In the genomic region with DNA sequence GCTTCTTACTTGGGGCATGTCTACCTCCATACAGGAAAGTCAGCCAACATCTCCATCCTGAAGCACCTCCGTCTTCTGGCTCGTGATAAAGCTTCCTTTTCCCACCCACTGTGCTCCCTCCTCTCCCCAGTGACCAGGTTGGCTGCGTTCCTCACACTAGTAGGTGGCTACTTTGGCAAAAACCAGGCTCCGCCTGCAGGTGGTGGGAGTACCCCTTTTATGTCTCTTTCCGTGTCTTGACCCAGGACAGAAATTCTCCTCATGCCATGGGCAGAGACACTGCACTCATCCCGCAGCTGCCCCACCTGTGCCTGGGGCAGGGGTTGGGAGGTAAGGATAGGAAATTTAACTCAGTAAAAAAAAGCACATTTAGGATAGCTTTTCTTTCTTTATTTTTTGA, we compare ENCODE assay signal across 1 cellular context.
TF ChIP-seq lines count a peak whose summit lies in the region.

No MANE protein-coding gene starts in this region.

TF ChIP-seq in WTC11, 78 proteins besides CTCF, POLR2A, EP300 and RAD21 (continued from another document):
- TF ChIP-seq, protein P1, sequence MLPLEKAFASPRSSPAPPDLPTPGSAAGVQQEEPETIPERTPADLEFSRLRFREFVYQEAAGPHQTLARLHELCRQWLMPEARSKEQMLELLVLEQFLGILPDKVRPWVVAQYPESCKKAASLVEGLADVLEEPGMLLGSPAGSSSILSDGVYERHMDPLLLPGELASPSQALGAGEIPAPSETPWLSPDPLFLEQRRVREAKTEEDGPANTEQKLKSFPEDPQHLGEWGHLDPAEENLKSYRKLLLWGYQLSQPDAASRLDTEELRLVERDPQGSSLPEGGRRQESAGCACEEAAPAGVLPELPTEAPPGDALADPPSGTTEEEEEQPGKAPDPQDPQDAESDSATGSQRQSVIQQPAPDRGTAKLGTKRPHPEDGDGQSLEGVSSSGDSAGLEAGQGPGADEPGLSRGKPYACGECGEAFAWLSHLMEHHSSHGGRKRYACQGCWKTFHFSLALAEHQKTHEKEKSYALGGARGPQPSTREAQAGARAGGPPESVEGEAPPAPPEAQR (CRISPR knock-in tag; IDR thresholded peaks at IDR 0.05) = no peak
- TF ChIP-seq CBFB (CRISPR knock-in tag; IDR thresholded peaks at IDR 0.05; ENCODE audit: low read depth) = no peak
- no peak for TF ChIP-seq NFATC4 (CRISPR knock-in tag; IDR thresholded peaks at IDR 0.05)
- no peak for TF ChIP-seq ZNF317 (CRISPR knock-in tag; IDR thresholded peaks at IDR 0.05; ENCODE audit: borderline replicate concordance, low read depth)
